Comparison of ENCODE assay signal across 7 cellular contexts in genomic region chr6:26197736-26198625, GRCh38.
DNase-seq lines count a peak whose midpoint lies in the region; ATAC-seq and TF ChIP-seq lines count a peak whose summit lies in the region.

No MANE protein-coding gene starts in this region.

- peak overlapping the region; percentile 86 for H3K4me3 Mint-ChIP-seq in activated CD4-positive, alpha-beta memory T cell treated with anti-CD3 and anti-CD28 coated beads for 36 hours
- peak overlapping the region; percentile 98 for H3K4me3 Mint-ChIP-seq in progenitor cell of endocrine pancreas (ENCODE audit: low read depth)

- no peaks in the 10 kb centered on the region for H3K9me3 Mint-ChIP-seq in activated CD4-positive, alpha-beta memory T cell treated with anti-CD3 and anti-CD28 coated beads for 36 hours
- H3K9me3 Mint-ChIP-seq in progenitor cell of endocrine pancreas (ENCODE audit: low read depth), result no peaks in the 10 kb centered on the region

- H3K4me1 Mint-ChIP-seq in activated CD4-positive, alpha-beta memory T cell treated with anti-CD3 and anti-CD28 coated beads for 36 hours (ENCODE audit: low read depth), result peaks cover 33% of the 10 kb centered on the region
- peaks cover 26% of the 10 kb centered on the region for H3K4me1 Mint-ChIP-seq in progenitor cell of endocrine pancreas (ENCODE audit: low read depth)

- no peak for ATAC-seq in left lobe of liver

- DNase-seq in GM12864 (ENCODE audit: low read depth) (no peak), MV-4-11 (lab: John Stamatoyannopoulos, UW) (peak; percentile 72), fibroblast of mammary gland (ENCODE audit: low read depth) (peak; percentile 41), progenitor cell of endocrine pancreas (ENCODE audit: low spot score, unreplicated experiment) (no peak), left lobe of liver (ENCODE audit: low spot score) (no peak), SHP77 treated with DMSO at 0.1 percent for 48 hours (lab: John Stamatoyannopoulos, UW) (no peak)
- peak; percentile 72 for DNase-seq in activated CD4-positive, alpha-beta memory T cell treated with anti-CD3 and anti-CD28 coated beads for 36 hours

- peak overlapping the region; percentile 79 for H3K4me3 ChIP-seq in GM12864 (ENCODE audit: low read depth, low read length)
- H3K4me3 ChIP-seq in fibroblast of mammary gland (ENCODE audit: control insufficient read depth, low read depth, low read length), result peak overlapping the region; percentile 81

- H3K36me3 Mint-ChIP-seq in activated CD4-positive, alpha-beta memory T cell treated with anti-CD3 and anti-CD28 coated beads for 36 hours, result peaks cover 29% of the 10 kb centered on the region
- no peaks in the 10 kb centered on the region for H3K36me3 Mint-ChIP-seq in progenitor cell of endocrine pancreas (ENCODE audit: insufficient read depth)

- POLR2A ChIA-PET in activated CD4-positive, alpha-beta memory T cell treated with anti-CD3 and anti-CD28 coated beads for 36 hours (lab: Charles Lee), result interaction anchor here (0.9 to 9.3 kb wide), 27 partner anchors 7 to 1693 kb away, joined by 3 to 336 read pairs (median 16); a partner anchor contains a TSS

- peak overlapping the region; percentile 99 for H3K27ac Mint-ChIP-seq in activated CD4-positive, alpha-beta memory T cell treated with anti-CD3 and anti-CD28 coated beads for 36 hours
- peak overlapping the region; percentile 100 for H3K27ac Mint-ChIP-seq in progenitor cell of endocrine pancreas

- intact Hi-C loops in activated CD4-positive, alpha-beta memory T cell treated with anti-CD3 and anti-CD28 coated beads for 36 hours (cut with micrococcal nuclease), result loop anchor here (1.0 to 5.0 kb wide), 6 partner anchors 7 to 1694 kb away; a partner anchor contains a TSS

- no peak for TF ChIP-seq CTCF in GM12864 (IDR thresholded peaks at IDR 0.05; ENCODE audit: low read depth, low read length, missing control alignments)
- no peak for TF ChIP-seq CTCF in fibroblast of mammary gland (conservative IDR thresholded peaks at IDR 0.05; ENCODE audit: control insufficient read depth, insufficient read depth, low read depth, low read length)
- no peak for TF ChIP-seq CTCF in progenitor cell of endocrine pancreas (IDR thresholded peaks at IDR 0.05; ENCODE audit: unreplicated experiment)

- H3K27me3 Mint-ChIP-seq in activated CD4-positive, alpha-beta memory T cell treated with anti-CD3 and anti-CD28 coated beads for 36 hours, result peaks cover 3% of the 10 kb centered on the region
- no peaks in the 10 kb centered on the region for H3K27me3 Mint-ChIP-seq in progenitor cell of endocrine pancreas

- CTCF ChIA-PET in activated CD4-positive, alpha-beta memory T cell treated with anti-CD3 and anti-CD28 coated beads for 36 hours (lab: Charles Lee), result interaction anchor here (0.9 to 6.3 kb wide), 10 partner anchors 9 to 172 kb away, joined by 3 to 37 read pairs (median 5); a partner anchor contains a TSS

Comparison
In these comparisons a context has a peak if more than half of its experiments do, and no peak if none do; other contexts are left out.
1. DNase-seq: peak in MV-4-11 (single experiment), activated CD4-positive, alpha-beta memory T cell treated with anti-CD3 and anti-CD28 coated beads for 36 hours (single experiment) and fibroblast of mammary gland (single experiment); none in GM12864 (single experiment), progenitor cell of endocrine pancreas (single experiment), left lobe of liver (single experiment) and SHP77 treated with DMSO at 0.1 percent for 48 hours (single experiment).